23 cellular contexts compared by ENCODE assay signal in the genomic region with DNA sequence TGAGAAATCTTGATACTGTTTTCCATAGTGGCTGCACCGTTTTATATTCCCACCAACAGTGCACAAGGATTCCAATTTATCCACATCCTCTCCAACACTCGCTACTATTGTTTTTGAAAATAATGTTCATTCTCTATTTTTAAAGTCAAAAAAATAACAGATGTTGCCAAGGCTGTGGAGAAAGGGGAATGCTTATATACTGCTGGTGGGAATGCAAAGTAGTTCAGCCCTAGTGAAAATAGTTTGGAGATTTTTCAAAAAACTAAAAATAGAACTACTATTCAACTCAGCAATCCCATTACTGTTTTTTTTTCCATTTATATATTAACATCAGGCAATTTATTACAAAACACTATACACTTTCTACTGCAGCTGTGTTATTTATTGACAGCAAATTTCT.
"Had no signal": no experiment of that assay in that cellular context is flagged by ENCODE, and none has a peak within 500 bp of the region (broad histone marks: within the 10 kb centered on the region; RNA-seq: fewer than 3 reads in every experiment).

No MANE protein-coding gene starts in this region.

- H3K9me3 Mint-ChIP-seq: central memory CD8-positive, alpha-beta T cell had no signal

- FAIRE-seq: small intestine had no signal

- H3K9me3 ChIP-seq: neutrophil, ovary, sigmoid colon, thoracic aorta, transverse colon had no signal

- H3K27me3 ChIP-seq: hepatocyte, neutrophil, ovary, right atrium auricular region, sigmoid colon, stomach, transverse colon had no signal

- H3K79me2 ChIP-seq: hepatocyte had no signal

- H3K4me3 ChIP-seq: hepatocyte, lung, ovary, right atrium auricular region, sigmoid colon, stomach, thoracic aorta, transverse colon had no signal

- H3K27ac Mint-ChIP-seq: dendritic cell treated with granulocyte-macrophage colony-stimulating factor and Interleukin-4, amounts not matched to agents 40 ng/mL and 50 ng/mL, for 4 days; endodermal cell; naive thymus-derived CD4-positive, alpha-beta T cell had no signal

- H2AFZ ChIP-seq: hepatocyte had no signal

- DNase-seq: endodermal cell; erythroblast; foreskin fibroblast; head of caudate nucleus; left colon; left ventricle myocardium superior; mesenchymal stem cell; naive thymus-derived CD4-positive, alpha-beta T cell; ovary; sigmoid colon; small intestine; stimulated activated CD4-positive, alpha-beta T cell treated with anti-CD3 and anti-CD28 coated beads, Interleukin-12 subunit alpha, Interleukin-12 subunit beta, amount 100 ng/mL, for 4 hours; stimulated activated naive CD4-positive, alpha-beta T cell; stomach; substantia nigra; transverse colon had no signal

- H3K4me1 ChIP-seq: right atrium auricular region, sigmoid colon, stomach, transverse colon had no signal

- H3K36me3 ChIP-seq: neutrophil, ovary, right atrium auricular region, sigmoid colon, stomach, thoracic aorta, transverse colon had no signal

- H3K36me3 Mint-ChIP-seq: naive thymus-derived CD4-positive, alpha-beta T cell had no signal

- H3K4me3 Mint-ChIP-seq: central memory CD8-positive, alpha-beta T cell; dendritic cell treated with granulocyte-macrophage colony-stimulating factor and Interleukin-4, amounts not matched to agents 40 ng/mL and 50 ng/mL, for 4 days; endodermal cell; naive thymus-derived CD4-positive, alpha-beta T cell had no signal

- H3K27ac ChIP-seq: hepatocyte, neutrophil, ovary, right atrium auricular region, sigmoid colon, stomach, thoracic aorta, transverse colon had no signal

- H3K27me3 Mint-ChIP-seq: central memory CD8-positive, alpha-beta T cell; dendritic cell treated with granulocyte-macrophage colony-stimulating factor and Interleukin-4, amounts not matched to agents 40 ng/mL and 50 ng/mL, for 4 days; naive thymus-derived CD4-positive, alpha-beta T cell had no signal

- H3K4me1 Mint-ChIP-seq: central memory CD8-positive, alpha-beta T cell; naive thymus-derived CD4-positive, alpha-beta T cell had no signal

- H3K4me2 ChIP-seq: hepatocyte had no signal

- ATAC-seq: left colon; left ventricle myocardium superior; naive thymus-derived CD4-positive, alpha-beta T cell had no signal
